In the genomic region with DNA sequence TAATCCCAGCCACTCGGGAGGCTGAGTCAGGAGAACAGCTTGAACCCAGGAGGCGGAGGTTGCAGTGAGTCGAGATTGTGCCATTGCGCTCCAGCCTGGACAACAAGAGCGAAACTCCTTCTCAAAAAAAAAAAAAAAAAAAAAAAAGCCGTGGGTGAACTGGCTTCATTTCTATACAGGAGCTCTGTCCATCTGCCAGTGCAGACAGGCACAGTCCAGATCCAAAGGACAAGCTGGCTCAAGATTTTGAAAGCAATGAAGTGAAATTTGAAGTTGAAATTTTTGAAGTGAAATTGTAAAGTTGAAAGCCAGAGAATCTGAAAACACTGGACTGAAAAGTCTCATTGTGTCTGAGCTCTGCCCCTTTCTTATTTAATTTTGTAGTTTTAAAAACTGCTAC, we compare ENCODE assay signal across 9 cellular contexts.
"Had no signal": no experiment of that assay in that cellular context is flagged by ENCODE, and none has a peak within 500 bp of the region (broad histone marks: within the 10 kb centered on the region; RNA-seq: fewer than 3 reads in every experiment).

No MANE protein-coding gene starts in this region.

- ATAC-seq: HCT116, K562 had no signal

- H3K4me1 ChIP-seq: HAP-1 had no signal

- H2AFZ ChIP-seq: GM23248 had no signal

- H3K36me3 ChIP-seq: HAP-1 had no signal

- H3K27ac ChIP-seq: GM23248 had no signal

- H3K4me3 ChIP-seq: GM23248, HAP-1, K562 had no signal

- DNase-seq: GM23248, GOT3, H7, HFFc6, IMR-90, KG1 had no signal
